8 cellular contexts compared by ENCODE assay signal in the genomic region with DNA sequence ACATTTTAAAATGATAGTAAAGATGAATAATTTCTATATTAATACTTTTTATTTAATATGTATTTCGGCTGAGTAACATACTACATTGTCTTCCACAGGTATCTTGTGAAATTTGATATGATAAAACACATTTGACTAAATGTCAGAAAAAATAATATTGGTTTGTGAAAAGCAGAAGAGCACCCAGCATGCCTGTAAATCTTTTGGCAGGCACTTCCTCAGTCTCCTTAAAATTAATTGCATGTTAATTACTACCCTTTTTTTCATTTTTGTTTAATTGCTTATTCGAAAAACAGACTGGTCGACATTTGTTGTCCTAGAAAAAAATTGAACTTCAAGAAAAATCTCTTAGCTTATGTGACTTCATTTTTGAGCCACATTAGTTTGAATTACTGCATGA. TPM values are rescaled to one million over a fixed set of nuclear protein-coding genes. Genes with fewer than 3 reads are reported as not detected.
DNase-seq lines count a peak whose midpoint lies in the region; ATAC-seq, FAIRE-seq and TF ChIP-seq lines count a peak whose summit lies in the region.

No MANE protein-coding gene starts in this region.

- H2AFZ ChIP-seq in OCI-LY1 (ENCODE audit: low read length): no peak overlapping the region
- no peak overlapping the region for H2AFZ ChIP-seq in trophoblast cell (ENCODE audit: insufficient read depth, low read length, poor library complexity)

- FAIRE-seq in GM12891 (lab: Jason Lieb, UNC): no peak

- peaks cover 35% of the 10 kb centered on the region for H3K79me2 ChIP-seq in OCI-LY1 (ENCODE audit: insufficient read depth, low read length)
- no peaks in the 10 kb centered on the region for H3K79me2 ChIP-seq in trophoblast cell (ENCODE audit: control insufficient read depth, insufficient read depth, low read length, poor library complexity)

- H4K8ac ChIP-seq in trophoblast cell (ENCODE audit: low read depth, low read length): no peak overlapping the region

- no peak overlapping the region for H2AK5ac ChIP-seq in trophoblast cell (ENCODE audit: low read length)

- no peak overlapping the region for H3K4ac ChIP-seq in trophoblast cell (ENCODE audit: low read depth, low read length)

- H3K4me3 ChIP-seq in OCI-LY1 (ENCODE audit: low read depth, low read length, poor library complexity, severe bottlenecking) (peak overlapping the region; percentile 60), epithelial cell of proximal tubule (ENCODE audit: low read depth, low read length) (peak overlapping the region; percentile 59), prostate gland (peak overlapping the region; percentile 31 to 48), trophoblast cell (ENCODE audit: low read depth, low read length) (no peak overlapping the region)

- no peak overlapping the region for H3K23ac ChIP-seq in trophoblast cell (ENCODE audit: low read length)

- H3K9me3 ChIP-seq in OCI-LY1 (ENCODE audit: low read length) (no peaks in the 10 kb centered on the region; the same call in 1 of the 2 replicates), prostate gland (no peaks in the 10 kb centered on the region), trophoblast cell (ENCODE audit: insufficient read depth, low read depth, low read length) (no peaks in the 10 kb centered on the region)

- no peak for TF ChIP-seq POLR2A in GM12891 (IDR thresholded peaks at IDR 0.05; ENCODE audit: low read depth, low read length)
- TF ChIP-seq POLR2A in prostate gland (IDR thresholded peaks at IDR 0.05): no peak

- peaks cover 3% of the 10 kb centered on the region for H3K79me1 ChIP-seq in trophoblast cell (ENCODE audit: low read length)

- no peak for ATAC-seq in HG03175 (IDR thresholded peaks at IDR 0.05; ENCODE audit: unreplicated experiment)

- H3K4me2 ChIP-seq in OCI-LY1 (ENCODE audit: low read length) (peak overlapping the region; percentile 40), trophoblast cell (ENCODE audit: low read length) (no peak overlapping the region)

- no peak overlapping the region for H2BK5ac ChIP-seq in trophoblast cell (ENCODE audit: low read depth, low read length, poor library complexity)

- H3K27ac ChIP-seq in OCI-LY1 (ENCODE audit: low read depth, low read length, poor library complexity, severe bottlenecking) (peak overlapping the region; percentile 83), prostate gland (peak overlapping the region; percentile 78 to 91), trophoblast cell (ENCODE audit: low read depth, low read length) (no peak overlapping the region)

- H4K20me1 ChIP-seq in OCI-LY1 (ENCODE audit: insufficient read depth, low read length): no peaks in the 10 kb centered on the region

- no peak overlapping the region for H4K91ac ChIP-seq in trophoblast cell (ENCODE audit: low read depth, low read length)

- WGBS in prostate gland: 37% methylated on average over 3 of the region's 3 CpGs
- WGBS in trophoblast cell (ENCODE audit: extremely low coverage, insufficient coverage, insufficient read length): no CpG with 5 or more reads among the region's 3 CpGs

- H2BK12ac ChIP-seq in trophoblast cell (ENCODE audit: low read length): no peak overlapping the region

- no peak for DNase-seq in GM12891 (ENCODE audit: insufficient read length, low spot score)
- DNase-seq in epithelial cell of proximal tubule (ENCODE audit: low read depth): no peak
- no peak for DNase-seq in prostate gland (ENCODE audit: low spot score)
- DNase-seq in COLO668 (lab: John Stamatoyannopoulos, UW; ENCODE audit: unreplicated experiment): no peak
- DNase-seq in T-helper 1 cell: no peak
- no peak for DNase-seq in trophoblast cell

- H3K9ac ChIP-seq in OCI-LY1 (ENCODE audit: low read length): peak overlapping the region; percentile 51
- no peak overlapping the region for H3K9ac ChIP-seq in trophoblast cell (ENCODE audit: low read length)

- no peak for TF ChIP-seq CTCF in OCI-LY1 (IDR thresholded peaks at IDR 0.05; ENCODE audit: low read length)
- no peak for TF ChIP-seq CTCF in epithelial cell of proximal tubule (conservative IDR thresholded peaks at IDR 0.05; ENCODE audit: low read depth, low read length)
- no peak for TF ChIP-seq CTCF in prostate gland (IDR thresholded peaks at IDR 0.05)

- no peaks in the 10 kb centered on the region for H3K9me2 ChIP-seq in OCI-LY1 (ENCODE audit: low read depth, low read length)

- no peak overlapping the region for H3K18ac ChIP-seq in trophoblast cell (ENCODE audit: low read length)

- H3K27me3 ChIP-seq in OCI-LY1 (ENCODE audit: insufficient read depth, low read length) (no peaks in the 10 kb centered on the region), prostate gland (replicated peaks; ENCODE audit: insufficient read depth) (no peaks in the 10 kb centered on the region), trophoblast cell (ENCODE audit: insufficient read depth, low read length) (no peaks in the 10 kb centered on the region)

- no peak overlapping the region for H2BK120ac ChIP-seq in trophoblast cell (ENCODE audit: insufficient read depth, low read length, poor library complexity)

- H3K14ac ChIP-seq in trophoblast cell (ENCODE audit: low read length): no peak overlapping the region

- no peaks in the 10 kb centered on the region for H3F3A ChIP-seq in OCI-LY1 (ENCODE audit: insufficient read depth, low read length)

- H4K12ac ChIP-seq in trophoblast cell (ENCODE audit: low read depth, low read length): no peak overlapping the region

- intact Hi-C loops in prostate gland (cut with DNase I): loop anchor here (5.0 kb wide), 1 partner anchor 96 kb away; the partner anchor contains the start of gene HPF1

- H3K36me3 ChIP-seq in OCI-LY1 (ENCODE audit: insufficient read depth, low read length): peaks cover 10% of the 10 kb centered on the region; the same call in 1 of the 2 replicates
- H3K36me3 ChIP-seq in prostate gland: no peaks in the 10 kb centered on the region
- no peaks in the 10 kb centered on the region for H3K36me3 ChIP-seq in trophoblast cell (ENCODE audit: control insufficient read depth in 1 of 2, insufficient read depth in 2 of 2, low read length in 2 of 2)

- H3K4me1 ChIP-seq in OCI-LY1 (ENCODE audit: insufficient read depth, low read length, severe bottlenecking): peaks cover 31% of the 10 kb centered on the region
- peaks cover 2% of the 10 kb centered on the region for H3K4me1 ChIP-seq in prostate gland (replicated peaks)
- no peaks in the 10 kb centered on the region for H3K4me1 ChIP-seq in trophoblast cell (ENCODE audit: control insufficient read depth in 1 of 2, insufficient read depth in 2 of 2, low read length in 2 of 2)

TF ChIP-seq in GM12891, 5 proteins besides CTCF, POLR2A, EP300 and RAD21:
- TF ChIP-seq TAF1 (IDR thresholded peaks at IDR 0.05; ENCODE audit: low read depth, low read length) (no peak), POLR2AphosphoS5 (IDR thresholded peaks at IDR 0.05; ENCODE audit: low read depth, low read length) (no peak), SPI1 (IDR thresholded peaks at IDR 0.05; ENCODE audit: low read depth, low read length) (peak; percentile 20; the same call in 1 of the 2 replicates), POU2F2 (IDR thresholded peaks at IDR 0.05; ENCODE audit: low read depth, low read length) (no peak), PAX5 (IDR thresholded peaks at IDR 0.05; ENCODE audit: insufficient read depth, low read length, severe bottlenecking) (no peak)

RNA-seq across cellular contexts. Expression of gene CLCN3, which starts 40.6 kb away (rescaled TPM):
- polyA plus RNA-seq in GM12891 (2012; ENCODE audit: low read depth, missing spikeins): 5.6 TPM
- total RNA-seq in epithelial cell of proximal tubule (27.6 and 31.3 TPM in 2 replicates), prostate gland (10 to 100 TPM; 67.2 to 96.4 TPM)
- 39.6 and 42.1 TPM in 2 replicates for polyA plus RNA-seq in trophoblast cell (2013)

RNA-seq across cellular contexts. Expression of gene NEK1, which starts 48.5 kb away (rescaled TPM):
- 3.5 TPM for polyA plus RNA-seq in GM12891 (2012; ENCODE audit: low read depth, missing spikeins)
- 5.9 and 8.0 TPM in 2 replicates for total RNA-seq in epithelial cell of proximal tubule
- total RNA-seq in prostate gland: 10 to 100 TPM in 1 of 2 donors, 1 to 10 TPM in 1; 5.0 to 17.6 TPM
- polyA plus RNA-seq in trophoblast cell (2013): 12.0 TPM in 2 replicates
